In genomic region chr2:102142829-102143449, GRCh38 we compare ENCODE assay signal across 9 cellular contexts. TPM values are rescaled to one million over a fixed set of nuclear protein-coding genes. Genes with fewer than 3 reads are reported as not detected.
DNase-seq lines count a peak whose midpoint lies in the region; ATAC-seq lines count a peak whose summit lies in the region.
"Had no signal": no experiment of that assay in that cellular context is flagged by ENCODE, and none has a peak within 500 bp of the region (broad histone marks: within the 10 kb centered on the region; RNA-seq: fewer than 3 reads in every experiment).

No MANE protein-coding gene starts in this region.

- H3K4me1 Mint-ChIP-seq in immature natural killer cell = peaks cover 23 to 41% of the 10 kb centered on the region in 2 donors

- peaks cover 35% of the 10 kb centered on the region for H3K27me3 ChIP-seq in HUES6 (ENCODE audit: control insufficient read depth, insufficient read depth, low read length)

- H3K4me3 ChIP-seq in HUES6 (ENCODE audit: low read depth, low read length) = peak overlapping the region; percentile 74

- H3K36me3 ChIP-seq in HUES6 (ENCODE audit: control insufficient read depth, insufficient read depth, low read length) = no peaks in the 10 kb centered on the region

- no peak overlapping the region for H3K27ac ChIP-seq in HUES6 (ENCODE audit: low read depth, low read length)

- peaks cover 18% of the 10 kb centered on the region for H3K9me3 ChIP-seq in HUES6 (ENCODE audit: control insufficient read depth, insufficient read depth, low read depth, low read length)

- peaks cover 3 to 20% (median 8%) of the 10 kb centered on the region in 3 donors for H3K36me3 Mint-ChIP-seq in immature natural killer cell

- peak; percentile 25 for ATAC-seq in stimulated activated naive CD8-positive, alpha-beta T cell treated with anti-CD3 and anti-CD28 coated beads, Interleukin-15, Interleukin-2, amounts not matched to agents 100 U/mL and 50 U/mL, for 24 hours

- no peaks in the 10 kb centered on the region for H3K4me1 ChIP-seq in HUES6 (ENCODE audit: control insufficient read depth, insufficient read depth, low read length)

- H3K9ac ChIP-seq in HUES6 (ENCODE audit: low read length) = peak overlapping the region; percentile 62

- DNase-seq in amniotic epithelial cell (ENCODE audit: low read depth) = peak; percentile 74
- DNase-seq in immature natural killer cell = peak in 1 of 3 donors; percentile 10
- peak; percentile 25 for DNase-seq in stimulated activated naive CD8-positive, alpha-beta T cell treated with anti-CD3 and anti-CD28 coated beads, Interleukin-15, Interleukin-2, amounts not matched to agents 100 U/mL and 50 U/mL, for 24 hours
- DNase-seq in NK-92 treated with Interleukin-12 subunit alpha and Interleukin-12 subunit beta, amount 100 ng/mL, for 24 hours (lab: John Stamatoyannopoulos, UW) = no peak
- DNase-seq in Kasumi-1 (lab: John Stamatoyannopoulos, UW) = no peak
- no peak for DNase-seq in amniotic stem cell (lab: John Stamatoyannopoulos, UW)
- no peak for DNase-seq in AML-193 (lab: John Stamatoyannopoulos, UW)

- peak overlapping the region; percentile 56 to 78 (median 73) for H3K4me3 Mint-ChIP-seq in immature natural killer cell
- H3K4me3 Mint-ChIP-seq: memory B cell had no signal

- no peak overlapping the region for H3K27ac Mint-ChIP-seq in immature natural killer cell
- H3K27ac Mint-ChIP-seq: memory B cell had no signal

- peaks cover 16 to 35% (median 30%) of the 10 kb centered on the region in 6 donors for H3K9me3 Mint-ChIP-seq in immature natural killer cell

- peaks cover 15 to 39% (median 22%) of the 10 kb centered on the region in 3 donors for H3K27me3 Mint-ChIP-seq in immature natural killer cell (ENCODE audit: low read depth in 3 of 3)

RNA-seq across cellular contexts. Expression of gene IL1R1, which starts 0.4 kb away (rescaled TPM):
- polyA plus RNA-seq in immature natural killer cell = 1 to 10 TPM in 1 of 3 donors, under 1 TPM in 1, not detected in 1; 0.96 to 4.0 TPM

RNA-seq across cellular contexts. Expression of gene IL1RL2, which starts 43.9 kb away (rescaled TPM):
- polyA plus RNA-seq in immature natural killer cell = not detected

Comparison
In these comparisons a context has a peak if more than half of its experiments do, and no peak if none do; other contexts are left out.
1. DNase-seq: peak in amniotic epithelial cell (single experiment) and stimulated activated naive CD8-positive, alpha-beta T cell treated with anti-CD3 and anti-CD28 coated beads, Interleukin-15, Interleukin-2, amounts not matched to agents 100 U/mL and 50 U/mL, for 24 hours (single experiment); none in NK-92 treated with Interleukin-12 subunit alpha and Interleukin-12 subunit beta, amount 100 ng/mL, for 24 hours (single experiment), Kasumi-1 (0 of 2), amniotic stem cell (single experiment) and AML-193 (0 of 2).